ENCODE assay signal across 29 cellular contexts in the genomic region with DNA sequence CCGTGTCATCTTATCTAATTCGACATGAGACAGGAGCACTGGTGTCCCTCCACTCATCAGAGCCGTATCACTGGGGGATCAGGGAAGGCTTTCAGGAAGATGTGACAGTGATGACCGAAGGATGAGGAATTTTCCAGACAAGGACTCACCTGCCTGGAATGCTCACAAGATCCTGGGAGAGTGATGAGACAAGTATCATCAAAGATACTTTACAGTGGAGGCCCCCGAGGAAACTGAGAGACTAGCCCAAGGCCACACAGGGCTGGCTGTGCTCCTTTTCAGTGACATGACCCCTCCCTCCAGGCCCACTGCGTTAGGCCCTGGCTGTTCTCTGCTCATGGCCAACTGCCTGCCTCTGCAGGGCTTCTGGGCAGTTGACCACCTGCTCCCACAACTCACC. TPM values are rescaled to one million over a fixed set of nuclear protein-coding genes. Genes with fewer than 3 reads are reported as not detected.
A peak's percentile ranks its signal among the peaks of the same experiment; 100 is the strongest.
DNase-seq lines count a peak whose midpoint lies in the region; ATAC-seq and TF ChIP-seq lines count a peak whose summit lies in the region.
"Had no signal": no experiment of that assay in that cellular context is flagged by ENCODE, and none has a peak within 500 bp of the region (broad histone marks: within the 10 kb centered on the region; RNA-seq: fewer than 3 reads in every experiment).

No MANE protein-coding gene starts in this region.

- peaks cover 26% of the 10 kb centered on the region for H3K4me1 Mint-ChIP-seq in Caco-2 (ENCODE audit: low read depth, unreplicated experiment)
- H3K4me1 Mint-ChIP-seq in endothelial cell (ENCODE audit: unreplicated experiment): peaks cover 43% of the 10 kb centered on the region
- peaks cover 12% of the 10 kb centered on the region for H3K4me1 Mint-ChIP-seq in neural progenitor cell

- H2AK9ac ChIP-seq in IMR-90 (replicated peaks; ENCODE audit: low read depth, low read length, poor library complexity): no peak overlapping the region

- ATAC-seq in IMR-90 (ENCODE audit: low read depth): no peak
- ATAC-seq: activated CD4-positive, alpha-beta T cell treated with anti-CD3 and anti-CD28 coated beads for 36 hours; activated naive CD4-positive, alpha-beta T cell treated with anti-CD3 and anti-CD28 coated beads, Interleukin-2, amount 50 U/mL, for 72 hours; GM23338; psoas muscle had no signal

- in situ Hi-C loops in IMR-90 (cut with MboI; ENCODE audit: low sequenced_read_pairs): no loop called here

- no peaks in the 10 kb centered on the region for H3K36me3 ChIP-seq in Caco-2 (ENCODE audit: control insufficient read depth, insufficient read depth, low read length)
- H3K36me3 ChIP-seq in IMR-90 (ENCODE audit: control insufficient read depth, insufficient read depth, low read length): peaks cover 3% of the 10 kb centered on the region; the same call in 1 of the 2 replicates
- H3K36me3 ChIP-seq in neural progenitor cell: no peaks in the 10 kb centered on the region
- H3K36me3 ChIP-seq in MM.1S (replicated peaks; ENCODE audit: insufficient read depth, low read length): no peaks in the 10 kb centered on the region
- H3K36me3 ChIP-seq: left ventricle myocardium inferior, neutrophil, thyroid gland had no signal

- H2AK5ac ChIP-seq in IMR-90 (ENCODE audit: low read depth, low read length): 0 out of 2 replicates have a peak overlapping the region, but pooled peaks have one; percentile 33

- H3K23ac ChIP-seq in IMR-90 (ENCODE audit: low read depth, low read length): no peak overlapping the region

- TF ChIP-seq CTCF in Caco-2 (IDR thresholded peaks at IDR 0.05; ENCODE audit: insufficient read depth in 1 of 2, low read depth in 1 of 2, low read length in 1 of 2, severe bottlenecking in 1 of 2, unreplicated experiment in 1 of 2) (no peak), IMR-90 (conservative IDR thresholded peaks at IDR 0.05; ENCODE audit: low read depth, low read length) (no peak), endothelial cell (IDR thresholded peaks at IDR 0.05; ENCODE audit: unreplicated experiment) (no peak), neural progenitor cell (IDR thresholded peaks at IDR 0.05) (no peak), MM.1S (IDR thresholded peaks at IDR 0.05; ENCODE audit: low read length) (no peak)

- BruUV-seq in Caco-2 (replicated peaks; lab: Mats Ljungman, UMichigan) (no TSS peak), IMR-90 (replicated peaks; lab: Mats Ljungman, UMichigan) (no TSS peak)

- H4K20me1 ChIP-seq in IMR-90 (ENCODE audit: insufficient read depth, low read length): peaks cover 8% of the 10 kb centered on the region
- H4K20me1 ChIP-seq in neural progenitor cell (ENCODE audit: low read depth): no peaks in the 10 kb centered on the region
- H4K20me1 ChIP-seq in MM.1S (ENCODE audit: insufficient read depth, low read length): no peaks in the 10 kb centered on the region

- CTCF ChIA-PET in Caco-2 (lab: Charles Lee) (interaction anchor here (0.6 to 2.2 kb wide), 2 partner anchors 10 to 121 kb away, joined by 3 to 30 read pairs; no protein-coding TSS in a partner anchor), IMR-90 (lab: Yijun Ruan, JAX) (interaction anchor here (1.9 kb wide), 1 partner anchor 13 kb away, joined by 9 read pairs; a partner anchor contains a TSS)

- H3K79me2 ChIP-seq in neural progenitor cell (ENCODE audit: low read depth): peaks cover 6% of the 10 kb centered on the region
- peaks cover 15% of the 10 kb centered on the region for H3K79me2 ChIP-seq in MM.1S (ENCODE audit: low read length)

- peaks cover 21% of the 10 kb centered on the region for H3F3A ChIP-seq in neural progenitor cell (ENCODE audit: low read depth)
- peaks cover 12% of the 10 kb centered on the region for H3F3A ChIP-seq in MM.1S (ENCODE audit: insufficient read depth, low read length)

- no peak overlapping the region for H4K91ac ChIP-seq in IMR-90 (ENCODE audit: insufficient read depth, low read depth, low read length)

- no peak overlapping the region for H3K4me3 ChIP-seq in Caco-2 (ENCODE audit: low read depth, low read length)
- no peak overlapping the region for H3K4me3 ChIP-seq in IMR-90 (ENCODE audit: insufficient read depth, low read depth, low read length)
- no peak overlapping the region for H3K4me3 ChIP-seq in neural progenitor cell
- H3K4me3 ChIP-seq in MM.1S (ENCODE audit: low read length): no peak overlapping the region
- H3K4me3 ChIP-seq: GM23338, left ventricle myocardium inferior, PC-9, psoas muscle, thyroid gland had no signal

- H2BK15ac ChIP-seq in IMR-90 (ENCODE audit: low read depth, low read length): no peak overlapping the region

- no peaks in the 10 kb centered on the region for H3K9me3 Mint-ChIP-seq in Caco-2 (ENCODE audit: unreplicated experiment)
- H3K9me3 Mint-ChIP-seq in endothelial cell (ENCODE audit: unreplicated experiment): no peaks in the 10 kb centered on the region
- no peaks in the 10 kb centered on the region for H3K9me3 Mint-ChIP-seq in neural progenitor cell
- H3K9me3 Mint-ChIP-seq: activated naive CD4-positive, alpha-beta T cell treated with anti-CD3 and anti-CD28 coated beads, Interleukin-2, amount 50 U/mL, for 72 hours; GM23338 had no signal

- H2BK20ac ChIP-seq in IMR-90 (ENCODE audit: low read depth, low read length): no peak overlapping the region

- H2BK5ac ChIP-seq in IMR-90 (ENCODE audit: low read depth, low read length, poor library complexity, severe bottlenecking): no peak overlapping the region

- TF ChIP-seq RAD21 in IMR-90 (IDR thresholded peaks at IDR 0.05; ENCODE audit: low read length): no peak

- H3K27ac ChIP-seq in IMR-90 (ENCODE audit: insufficient read depth, low read length) (no peak overlapping the region), neural progenitor cell (no peak overlapping the region), MM.1S (ENCODE audit: low read length) (no peak overlapping the region)
- H3K27ac ChIP-seq: left ventricle myocardium inferior, neutrophil, PC-9, psoas muscle, thyroid gland, VCaP had no signal

- peaks cover 13 to 52% of the 10 kb centered on the region in 2 experiments; a peak in 3 of 4 replicates for H3K79me1 ChIP-seq in IMR-90 (ENCODE audit: low read depth in 1 of 2, low read length in 2 of 2)

- H3K14ac ChIP-seq in IMR-90 (replicated peaks; ENCODE audit: low read depth, low read length): peak overlapping the region; percentile 68; the same call in 1 of the 2 replicates

- dilution Hi-C loops in IMR-90 (cut with HindIII; ENCODE audit: low sequenced_read_pairs, unreplicated experiment): no loop called here

- intact Hi-C loops in Caco-2 (cut with micrococcal nuclease; ENCODE audit: unreplicated experiment) (no loop called here), IMR-90 (cut with micrococcal nuclease) (no loop called here)

- H3K36me3 Mint-ChIP-seq in Caco-2 (ENCODE audit: insufficient read depth, unreplicated experiment) (no peaks in the 10 kb centered on the region), endothelial cell (ENCODE audit: low read depth, unreplicated experiment) (peaks cover 5% of the 10 kb centered on the region), neural progenitor cell (peaks cover 9% of the 10 kb centered on the region)

- no peak overlapping the region for H3K18ac ChIP-seq in IMR-90 (ENCODE audit: low read depth, low read length)

- POLR2A ChIA-PET in Caco-2 (lab: Charles Lee) (no interaction called here), IMR-90 (lab: Charles Lee; ENCODE audit: unreplicated experiment) (interaction anchor here (0.6 kb wide), 1 partner anchor 35 kb away, joined by 14 read pairs; no protein-coding TSS in a partner anchor)

- TF ChIP-seq POLR2A in IMR-90 (IDR thresholded peaks at IDR 0.05; ENCODE audit: low read depth, low read length): no peak

- no peak overlapping the region for H3K4me2 ChIP-seq in IMR-90 (ENCODE audit: low read depth, low read length)
- no peak overlapping the region for H3K4me2 ChIP-seq in neural progenitor cell
- no peak overlapping the region for H3K4me2 ChIP-seq in MM.1S (ENCODE audit: low read depth, low read length)
- H3K4me2 ChIP-seq: GM23338, PC-9 had no signal

- no peaks in the 10 kb centered on the region for H3K9me3 ChIP-seq in Caco-2
- no peaks in the 10 kb centered on the region for H3K9me3 ChIP-seq in IMR-90 (ENCODE audit: control insufficient read depth, insufficient read depth, low read length)
- H3K9me3 ChIP-seq in neural progenitor cell (ENCODE audit: low read depth): no peaks in the 10 kb centered on the region
- no peaks in the 10 kb centered on the region for H3K9me3 ChIP-seq in MM.1S (replicated peaks; ENCODE audit: insufficient read depth, low read length)
- H3K9me3 ChIP-seq: left ventricle myocardium inferior, neutrophil, psoas muscle, thyroid gland had no signal

- H3K27me3 ChIP-seq in Caco-2 (replicated peaks; ENCODE audit: control insufficient read depth, insufficient read depth, low read length) (no peaks in the 10 kb centered on the region), IMR-90 (ENCODE audit: control insufficient read depth, insufficient read depth, low read length) (no peaks in the 10 kb centered on the region), neural progenitor cell (no peaks in the 10 kb centered on the region), MM.1S (replicated peaks; ENCODE audit: insufficient read depth, low read length) (no peaks in the 10 kb centered on the region)
- H3K27me3 ChIP-seq: neutrophil, thyroid gland had no signal

- H3K4me1 ChIP-seq in Caco-2 (peaks cover 29% of the 10 kb centered on the region), IMR-90 (ENCODE audit: control insufficient read depth, insufficient read depth, low read length) (peaks cover 6% of the 10 kb centered on the region; the same call in 1 of the 2 replicates), neural progenitor cell (peaks cover 9% of the 10 kb centered on the region), MM.1S (ENCODE audit: low read length) (peaks cover 29% of the 10 kb centered on the region)

- H4K5ac ChIP-seq in IMR-90 (ENCODE audit: low read depth, low read length): no peak overlapping the region

- no peak overlapping the region for H2BK120ac ChIP-seq in IMR-90 (ENCODE audit: low read depth, low read length)

- H3K9me1 ChIP-seq in IMR-90 (ENCODE audit: insufficient read depth, low read length): peaks cover 22% of the 10 kb centered on the region

- no peak overlapping the region for H3K4me3 Mint-ChIP-seq in Caco-2 (ENCODE audit: unreplicated experiment)
- no peak overlapping the region for H3K4me3 Mint-ChIP-seq in endothelial cell (ENCODE audit: unreplicated experiment)
- H3K4me3 Mint-ChIP-seq in neural progenitor cell: no peak overlapping the region
- H3K4me3 Mint-ChIP-seq: activated CD4-positive, alpha-beta T cell treated with anti-CD3 and anti-CD28 coated beads for 36 hours; GM23338 had no signal

- H3K9ac ChIP-seq in IMR-90 (ENCODE audit: low read depth, low read length): no peak overlapping the region
- no peak overlapping the region for H3K9ac ChIP-seq in neural progenitor cell
- H3K9ac ChIP-seq in MM.1S (ENCODE audit: low read length): no peak overlapping the region

- peak overlapping the region; percentile 28 for H3K27ac Mint-ChIP-seq in Caco-2 (ENCODE audit: unreplicated experiment)
- H3K27ac Mint-ChIP-seq in endothelial cell (ENCODE audit: unreplicated experiment): peak overlapping the region; percentile 48
- H3K27ac Mint-ChIP-seq in neural progenitor cell: peak overlapping the region; percentile 9
- H3K27ac Mint-ChIP-seq: activated CD4-positive, alpha-beta T cell treated with anti-CD3 and anti-CD28 coated beads for 36 hours; activated naive CD4-positive, alpha-beta T cell treated with anti-CD3 and anti-CD28 coated beads, Interleukin-2, amount 50 U/mL, for 72 hours; GM23338 had no signal

- H3K27me3 Mint-ChIP-seq in Caco-2 (ENCODE audit: insufficient read depth, unreplicated experiment) (no peaks in the 10 kb centered on the region), endothelial cell (ENCODE audit: unreplicated experiment) (peaks cover 4% of the 10 kb centered on the region), neural progenitor cell (ENCODE audit: insufficient read depth, low read depth) (no peaks in the 10 kb centered on the region)
- H3K27me3 Mint-ChIP-seq: activated CD4-positive, alpha-beta T cell treated with anti-CD3 and anti-CD28 coated beads for 36 hours had no signal

- H3K4ac ChIP-seq in IMR-90 (ENCODE audit: low read depth, low read length): no peak overlapping the region

- no peak overlapping the region for H4K8ac ChIP-seq in IMR-90 (ENCODE audit: low read depth in 2 of 2, low read length in 2 of 2)

- H2AFZ ChIP-seq in IMR-90 (replicated peaks; ENCODE audit: low read length, poor library complexity): no peak overlapping the region
- no peak overlapping the region for H2AFZ ChIP-seq in neural progenitor cell (replicated peaks)
- H2AFZ ChIP-seq in MM.1S (ENCODE audit: low read length): no peak overlapping the region
- H2AFZ ChIP-seq: GM23338, PC-9 had no signal

- H3K9me2 ChIP-seq in MM.1S (replicated peaks; ENCODE audit: insufficient read depth, low read length): no peaks in the 10 kb centered on the region

- no peak overlapping the region for H3K56ac ChIP-seq in IMR-90 (ENCODE audit: extremely low read depth, insufficient read depth, low read length)

- DNase-seq in Caco-2 (peak; percentile 39 to 71), IMR-90 (peak; percentile 20), endothelial cell (ENCODE audit: low spot score) (no peak), neural progenitor cell (ENCODE audit: low spot score) (no peak), NCI-H1694 treated with DMSO at 0.1 percent for 48 hours (lab: John Stamatoyannopoulos, UW) (no peak), MM.1S (no peak), iPS-NIHi11 (ENCODE audit: low spot score) (no peak)
- DNase-seq: activated CD4-positive, alpha-beta T cell treated with anti-CD3 and anti-CD28 coated beads for 36 hours; activated CD8-positive, alpha-beta memory T cell treated with anti-CD3 and anti-CD28 coated beads for 24 hours; activated T-cell treated with anti-CD3 and anti-CD28 coated beads for 4 hours; amygdala; Calu3; DMS79 treated with DMSO at 0.1 percent for 48 hours; hypothalamus; left ventricle myocardium inferior; NCI-H1092 treated with DMSO at 0.1 percent for 48 hours; NCI-H187 treated with DMSO at 0.1 percent for 48 hours; NCI-H524 treated with DMSO at 0.1 percent for 48 hours; PC-9; psoas muscle; SHP77; stimulated activated CD4-positive, alpha-beta T cell treated with anti-CD3 and anti-CD28 coated beads, Interleukin-4, amount 100 ng/mL, for 24 hours; SW 1271; T1000; thyroid gland had no signal

- WGBS in IMR-90 (ENCODE audit: extremely low coverage in 2 of 2, insufficient read length in 1 of 2), 2 experiments: 100% methylated on average over 1 of the region's 6 CpGs; no CpG with 5 or more reads in 1 of the 2 experiments

RNA-seq across cellular contexts. Expression of a gene that starts 13.0 kb away (rescaled TPM):
- total RNA-seq in Caco-2 (2022): 40.6 and 46.3 TPM in 2 replicates
- total RNA-seq in IMR-90 (2012; rRNA removed): 41.9 and 45.0 TPM in 2 replicates
- 17.4 and 18.5 TPM in 2 replicates for polyA plus RNA-seq in IMR-90 (2012; rRNA removed)
- polyA plus RNA-seq in IMR-90 (2012; cell fraction: cytosol; rRNA removed): 6.8 and 8.4 TPM in 2 replicates
- 11.2 TPM in 2 replicates for polyA plus RNA-seq in IMR-90 (2012; cell fraction: nucleus; rRNA removed; ENCODE audit: low replicate concordance)
- 23.2 TPM for total RNA-seq in endothelial cell (ENCODE audit: unreplicated experiment)
- 22.5 and 27.5 TPM in 2 replicates for total RNA-seq in neural progenitor cell (ENCODE audit: low replicate concordance)

Comparison
In these comparisons a context has a peak if more than half of its experiments do, and no peak if none do; other contexts are left out.
1. DNase-seq: peak in Caco-2 (2 of 2) and IMR-90 (single experiment); none in endothelial cell (single experiment), neural progenitor cell (single experiment), NCI-H1694 treated with DMSO at 0.1 percent for 48 hours (single experiment), MM.1S (single experiment) and iPS-NIHi11 (single experiment).
2. Peak in every context shown above with its lines, with median percentiles within 50 percentile points of each other: H3K27ac Mint-ChIP-seq.